ENCODE assay signal across 1 cellular context in the genomic region with DNA sequence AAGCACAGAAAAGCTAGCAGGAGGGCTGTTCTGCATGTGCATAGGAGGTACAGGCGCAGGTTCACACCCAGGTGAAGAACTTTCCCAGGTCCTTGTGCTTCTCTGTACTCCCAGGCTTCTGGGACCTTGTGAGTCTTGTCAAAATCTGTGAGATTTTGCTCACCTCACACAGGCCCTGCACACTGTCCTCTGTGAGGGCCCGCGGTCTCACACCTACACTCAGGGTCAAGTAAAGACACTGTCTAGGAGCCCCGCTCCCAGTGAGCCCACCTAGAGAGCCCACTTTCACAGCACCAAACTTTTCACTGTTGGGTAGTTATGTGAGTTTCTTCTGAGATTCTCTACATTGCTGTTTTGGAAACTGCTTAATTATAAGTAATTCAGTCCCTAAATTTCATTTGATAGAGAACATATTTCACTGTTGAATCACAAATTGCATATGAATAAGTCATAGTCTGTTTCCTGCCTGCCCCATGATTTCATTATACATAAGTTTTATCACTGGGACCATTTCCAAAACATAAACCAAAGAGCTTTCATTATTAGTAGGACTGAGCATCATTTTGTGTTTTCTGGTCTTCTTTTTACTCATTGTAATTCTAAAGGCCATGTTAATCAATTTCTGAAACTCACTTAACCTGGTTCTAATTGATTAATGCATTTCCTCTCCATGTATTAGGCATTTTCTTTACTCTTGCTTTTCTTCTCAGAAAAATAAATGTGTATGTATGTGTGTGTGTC.
TF ChIP-seq lines count a peak whose summit lies in the region.

No MANE protein-coding gene starts in this region.

TF ChIP-seq in GM12878, 131 proteins besides CTCF, POLR2A, EP300 and RAD21 (continued from another document):
- TF ChIP-seq CEBPZ (IDR thresholded peaks at IDR 0.05; ENCODE audit: low read depth, low read length) (no peak), CHD1 (IDR thresholded peaks at IDR 0.05; ENCODE audit: low read depth, low read length) (no peak), SUZ12 (IDR thresholded peaks at IDR 0.05; ENCODE audit: unreplicated experiment) (no peak), IKZF2 (IDR thresholded peaks at IDR 0.05) (peak; percentile 74 to 84; a peak in 3 of 4 replicates), GABPA (IDR thresholded peaks at IDR 0.05; ENCODE audit: low read depth) (0 out of 2 replicates have a peak, but pooled peaks have one; percentile 13), JUNB (IDR thresholded peaks at IDR 0.05) (peak; percentile 97), SKIL (IDR thresholded peaks at IDR 0.05; ENCODE audit: low read depth, poor library complexity, severe bottlenecking) (peak; percentile 50), IKZF1 (conservative IDR thresholded peaks at IDR 0.05) (peak; percentile 60; the same call in 1 of the 2 replicates), SUPT20H (IDR thresholded peaks at IDR 0.05; ENCODE audit: borderline replicate concordance, control insufficient read depth, low read depth, low read length) (no peak), ZNF687 (IDR thresholded peaks at IDR 0.05) (no peak), FOXM1 (IDR thresholded peaks at IDR 0.05; ENCODE audit: low read depth, low read length) (peak; percentile 19; the same call in 1 of the 2 replicates), PBX3 (IDR thresholded peaks at IDR 0.05; ENCODE audit: insufficient replicate concordance, low read depth, low read length) (no peak), JUND (IDR thresholded peaks at IDR 0.05; ENCODE audit: low read depth, low read length) (peak; percentile 78), NR2C2 (IDR thresholded peaks at IDR 0.05; ENCODE audit: borderline replicate concordance, control insufficient read depth, insufficient read length, low read depth) (no peak), DPF2 (IDR thresholded peaks at IDR 0.05) (peak; percentile 89; the same call in 1 of the 2 replicates), CREM (IDR thresholded peaks at IDR 0.05; ENCODE audit: low read depth) (peak; percentile 48; the same call in 1 of the 2 replicates), BHLHE40 (IDR thresholded peaks at IDR 0.05; ENCODE audit: borderline replicate concordance in 1 of 2, low read depth in 2 of 2, low read length in 1 of 2) (peak in 1 of 2 experiments; percentile 16; a peak in 1 of 4 replicates), IRF4 (IDR thresholded peaks at IDR 0.05; ENCODE audit: low read depth, low read length) (peak; percentile 80), RUNX3 (IDR thresholded peaks at IDR 0.05; ENCODE audit: low read length) (peak; percentile 84), ZNF384 (IDR thresholded peaks at IDR 0.05; ENCODE audit: borderline replicate concordance, low read depth, low read length) (no peak), RCOR1 (conservative IDR thresholded peaks at IDR 0.05; ENCODE audit: low read depth, low read length) (0 out of 2 replicates have a peak, but pooled peaks have one; percentile 34)
- TF ChIP-seq, protein P1, sequence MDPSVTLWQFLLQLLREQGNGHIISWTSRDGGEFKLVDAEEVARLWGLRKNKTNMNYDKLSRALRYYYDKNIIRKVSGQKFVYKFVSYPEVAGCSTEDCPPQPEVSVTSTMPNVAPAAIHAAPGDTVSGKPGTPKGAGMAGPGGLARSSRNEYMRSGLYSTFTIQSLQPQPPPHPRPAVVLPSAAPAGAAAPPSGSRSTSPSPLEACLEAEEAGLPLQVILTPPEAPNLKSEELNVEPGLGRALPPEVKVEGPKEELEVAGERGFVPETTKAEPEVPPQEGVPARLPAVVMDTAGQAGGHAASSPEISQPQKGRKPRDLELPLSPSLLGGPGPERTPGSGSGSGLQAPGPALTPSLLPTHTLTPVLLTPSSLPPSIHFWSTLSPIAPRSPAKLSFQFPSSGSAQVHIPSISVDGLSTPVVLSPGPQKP (IDR thresholded peaks at IDR 0.05; ENCODE audit: low read depth, low read length), result no peak
- TF ChIP-seq, protein P2, sequence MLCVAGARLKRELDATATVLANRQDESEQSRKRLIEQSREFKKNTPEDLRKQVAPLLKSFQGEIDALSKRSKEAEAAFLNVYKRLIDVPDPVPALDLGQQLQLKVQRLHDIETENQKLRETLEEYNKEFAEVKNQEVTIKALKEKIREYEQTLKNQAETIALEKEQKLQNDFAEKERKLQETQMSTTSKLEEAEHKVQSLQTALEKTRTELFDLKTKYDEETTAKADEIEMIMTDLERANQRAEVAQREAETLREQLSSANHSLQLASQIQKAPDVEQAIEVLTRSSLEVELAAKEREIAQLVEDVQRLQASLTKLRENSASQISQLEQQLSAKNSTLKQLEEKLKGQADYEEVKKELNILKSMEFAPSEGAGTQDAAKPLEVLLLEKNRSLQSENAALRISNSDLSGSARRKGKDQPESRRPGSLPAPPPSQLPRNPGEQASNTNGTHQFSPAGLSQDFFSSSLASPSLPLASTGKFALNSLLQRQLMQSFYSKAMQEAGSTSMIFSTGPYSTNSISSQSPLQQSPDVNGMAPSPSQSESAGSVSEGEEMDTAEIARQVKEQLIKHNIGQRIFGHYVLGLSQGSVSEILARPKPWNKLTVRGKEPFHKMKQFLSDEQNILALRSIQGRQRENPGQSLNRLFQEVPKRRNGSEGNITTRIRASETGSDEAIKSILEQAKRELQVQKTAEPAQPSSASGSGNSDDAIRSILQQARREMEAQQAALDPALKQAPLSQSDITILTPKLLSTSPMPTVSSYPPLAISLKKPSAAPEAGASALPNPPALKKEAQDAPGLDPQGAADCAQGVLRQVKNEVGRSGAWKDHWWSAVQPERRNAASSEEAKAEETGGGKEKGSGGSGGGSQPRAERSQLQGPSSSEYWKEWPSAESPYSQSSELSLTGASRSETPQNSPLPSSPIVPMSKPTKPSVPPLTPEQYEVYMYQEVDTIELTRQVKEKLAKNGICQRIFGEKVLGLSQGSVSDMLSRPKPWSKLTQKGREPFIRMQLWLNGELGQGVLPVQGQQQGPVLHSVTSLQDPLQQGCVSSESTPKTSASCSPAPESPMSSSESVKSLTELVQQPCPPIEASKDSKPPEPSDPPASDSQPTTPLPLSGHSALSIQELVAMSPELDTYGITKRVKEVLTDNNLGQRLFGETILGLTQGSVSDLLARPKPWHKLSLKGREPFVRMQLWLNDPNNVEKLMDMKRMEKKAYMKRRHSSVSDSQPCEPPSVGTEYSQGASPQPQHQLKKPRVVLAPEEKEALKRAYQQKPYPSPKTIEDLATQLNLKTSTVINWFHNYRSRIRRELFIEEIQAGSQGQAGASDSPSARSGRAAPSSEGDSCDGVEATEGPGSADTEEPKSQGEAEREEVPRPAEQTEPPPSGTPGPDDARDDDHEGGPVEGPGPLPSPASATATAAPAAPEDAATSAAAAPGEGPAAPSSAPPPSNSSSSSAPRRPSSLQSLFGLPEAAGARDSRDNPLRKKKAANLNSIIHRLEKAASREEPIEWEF (IDR thresholded peaks at IDR 0.05; ENCODE audit: insufficient replicate concordance, low read depth, low read length), result peak; percentile 98
- TF ChIP-seq, protein P3, sequence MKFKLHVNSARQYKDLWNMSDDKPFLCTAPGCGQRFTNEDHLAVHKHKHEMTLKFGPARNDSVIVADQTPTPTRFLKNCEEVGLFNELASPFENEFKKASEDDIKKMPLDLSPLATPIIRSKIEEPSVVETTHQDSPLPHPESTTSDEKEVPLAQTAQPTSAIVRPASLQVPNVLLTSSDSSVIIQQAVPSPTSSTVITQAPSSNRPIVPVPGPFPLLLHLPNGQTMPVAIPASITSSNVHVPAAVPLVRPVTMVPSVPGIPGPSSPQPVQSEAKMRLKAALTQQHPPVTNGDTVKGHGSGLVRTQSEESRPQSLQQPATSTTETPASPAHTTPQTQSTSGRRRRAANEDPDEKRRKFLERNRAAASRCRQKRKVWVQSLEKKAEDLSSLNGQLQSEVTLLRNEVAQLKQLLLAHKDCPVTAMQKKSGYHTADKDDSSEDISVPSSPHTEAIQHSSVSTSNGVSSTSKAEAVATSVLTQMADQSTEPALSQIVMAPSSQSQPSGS (IDR thresholded peaks at IDR 0.05; ENCODE audit: low read length), result peak; percentile 83
